Comparison of ENCODE assay signal across 8 cellular contexts in the genomic region with DNA sequence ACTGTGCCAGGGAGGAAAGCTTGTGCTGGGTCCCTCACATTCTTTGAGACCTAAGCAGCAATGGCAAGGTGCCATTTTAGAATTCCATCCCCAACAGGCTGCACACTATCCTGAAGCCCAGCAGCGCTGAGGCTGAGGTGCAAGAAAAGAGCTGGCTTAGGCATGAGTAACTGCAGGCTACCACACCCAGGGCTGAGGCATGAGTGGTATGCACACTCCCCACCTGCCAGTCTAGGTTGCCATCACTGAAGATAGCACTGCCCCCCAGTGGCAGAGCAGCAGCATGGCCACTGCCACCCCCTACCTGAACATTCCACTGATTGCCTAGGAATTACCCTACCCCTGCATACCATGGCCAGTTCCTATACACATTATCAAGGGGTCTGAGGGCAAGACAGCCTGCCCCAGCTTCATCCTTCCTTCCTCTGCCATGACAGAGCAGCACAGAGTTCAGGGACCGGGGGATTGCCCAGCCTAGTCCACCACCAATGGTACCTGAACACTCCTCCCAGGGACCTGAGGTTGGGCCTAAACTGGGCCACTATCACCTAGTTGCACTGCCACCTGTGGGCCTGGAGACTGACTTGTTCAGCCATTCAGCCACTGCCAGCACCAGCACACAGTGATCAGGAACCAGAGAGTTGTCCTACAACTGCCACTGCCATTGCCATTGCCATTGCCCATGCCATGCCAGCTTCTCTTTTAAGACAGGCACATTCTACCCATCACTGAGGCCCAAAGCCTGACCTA.
DNase-seq lines count a peak whose midpoint lies in the region; ATAC-seq and TF ChIP-seq lines count a peak whose summit lies in the region.

No MANE protein-coding gene starts in this region.

- TF ChIP-seq CTCF in left ventricle myocardium inferior (IDR thresholded peaks at IDR 0.05; ENCODE audit: borderline replicate concordance) (peak; percentile 62), psoas muscle (IDR thresholded peaks at IDR 0.05) (no peak)

- H3K9me3 ChIP-seq in left ventricle myocardium inferior (replicated peaks) (peaks cover 45% of the 10 kb centered on the region), psoas muscle (peaks cover 8% of the 10 kb centered on the region)

- no peaks in the 10 kb centered on the region for H3K27me3 ChIP-seq in left ventricle myocardium inferior (ENCODE audit: low read depth)
- no peaks in the 10 kb centered on the region for H3K27me3 ChIP-seq in psoas muscle (ENCODE audit: insufficient read depth in 3 of 3, low read length in 2 of 3)

- peak; percentile 2 to 5 for DNase-seq in activated CD4-positive, alpha-beta T cell treated with anti-CD3 and anti-CD28 coated beads for 24 hours (ENCODE audit: low read depth in 2 of 2)
- no peak for DNase-seq in activated CD4-positive, alpha-beta T cell treated with anti-CD3 and anti-CD28 coated beads for 1 hour
- DNase-seq in HPDE6-E6E7 (ENCODE audit: extremely low spot score): peak; percentile 60
- DNase-seq in SW480 (ENCODE audit: low spot score): peak; percentile 92
- peak; percentile 15 for DNase-seq in left ventricle myocardium inferior
- DNase-seq in stimulated activated CD4-positive, alpha-beta T cell treated with anti-CD3 and anti-CD28 coated beads, Interleukin-4, amount 100 ng/mL, for 48 hours (ENCODE audit: low read depth in 2 of 2): peak; percentile 14 to 24
- DNase-seq in psoas muscle: no peak

- intact Hi-C loops in left ventricle myocardium inferior (cut with micrococcal nuclease) (no loop called here), psoas muscle (cut with DNase I) (no loop called here)

- H3K4me1 ChIP-seq in left ventricle myocardium inferior (no peaks in the 10 kb centered on the region), psoas muscle (no peaks in the 10 kb centered on the region)

- ATAC-seq in GM21576 (IDR thresholded peaks at IDR 0.05; ENCODE audit: unreplicated experiment): peak; percentile 92
- ATAC-seq in psoas muscle: no peak

- no peak overlapping the region for H3K27ac ChIP-seq in left ventricle myocardium inferior (replicated peaks)
- H3K27ac ChIP-seq in psoas muscle: no peak overlapping the region

- H3K36me3 ChIP-seq in left ventricle myocardium inferior (no peaks in the 10 kb centered on the region), psoas muscle (ENCODE audit: insufficient read depth in 1 of 2, low read depth in 1 of 2) (no peaks in the 10 kb centered on the region)

- H3K4me3 ChIP-seq in left ventricle myocardium inferior (no peak overlapping the region), psoas muscle (no peak overlapping the region)

- 50 to 64% (median 51%) methylated on average over 2 of the region's 2 CpGs for WGBS in psoas muscle, 3 donors

Comparison
In these comparisons a context has a peak if more than half of its experiments do, and no peak if none do; other contexts are left out.
1. DNase-seq: peak in activated CD4-positive, alpha-beta T cell treated with anti-CD3 and anti-CD28 coated beads for 24 hours (2 of 2), HPDE6-E6E7 (single experiment), SW480 (single experiment), left ventricle myocardium inferior (single experiment) and stimulated activated CD4-positive, alpha-beta T cell treated with anti-CD3 and anti-CD28 coated beads, Interleukin-4, amount 100 ng/mL, for 48 hours (2 of 2); none in activated CD4-positive, alpha-beta T cell treated with anti-CD3 and anti-CD28 coated beads for 1 hour (single experiment) and psoas muscle (0 of 2).